Comparison of ENCODE assay signal across 20 cellular contexts in the genomic region with DNA sequence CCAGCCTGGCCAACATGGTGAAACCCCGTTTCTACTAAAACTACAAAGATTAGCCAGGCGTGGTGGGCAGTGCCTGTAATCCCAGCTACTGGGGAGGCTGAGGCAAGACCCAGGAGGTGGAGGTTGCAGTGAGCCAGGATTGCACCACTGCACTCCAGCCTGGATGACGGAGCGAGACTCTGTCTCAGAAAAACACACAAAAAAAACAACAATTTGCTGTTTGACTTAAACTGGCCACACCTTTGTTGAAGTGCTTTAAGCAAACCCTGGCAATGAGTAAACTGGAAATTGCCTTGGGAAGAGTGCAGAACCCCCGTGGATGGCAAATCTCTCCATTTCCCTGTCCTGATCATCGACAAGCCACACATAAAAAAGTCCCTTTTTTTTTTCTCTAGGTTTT.
"Had no signal": no experiment of that assay in that cellular context is flagged by ENCODE, and none has a peak within 500 bp of the region (broad histone marks: within the 10 kb centered on the region; RNA-seq: fewer than 3 reads in every experiment).

No MANE protein-coding gene starts in this region.

- H3K4me1 ChIP-seq: sigmoid colon had no signal

- H3K9me3 Mint-ChIP-seq: activated CD4-positive, alpha-beta memory T cell treated with anti-CD3 and anti-CD28 coated beads for 36 hours; activated naive CD4-positive, alpha-beta T cell treated with anti-CD3 and anti-CD28 coated beads, Interleukin-2, amount 50 U/mL, for 72 hours; activated T-helper 1 cell treated with anti-CD3 and anti-CD28 coated beads, Interleukin-12 subunit alpha, Interleukin-12 subunit beta, Interleukin-2, Interleukin-4 antibody, amounts not matched to agents 30 ng/mL and 10 ng/mL and 1 ng/mL, durations not matched to agents 14 hours and 24 hours and 36 hours; stimulated activated memory B cell treated with anti-CD40 and anti-IgM and Interleukin-4, amounts not matched to agents 10 μg/mL and 1 μg/mL and 100 μg/mL, for 72 hours had no signal

- H3K4me3 Mint-ChIP-seq: activated CD4-positive, alpha-beta memory T cell treated with anti-CD3 and anti-CD28 coated beads for 36 hours; activated T-helper 1 cell treated with anti-CD3 and anti-CD28 coated beads, Interleukin-12 subunit alpha, Interleukin-12 subunit beta, Interleukin-2, Interleukin-4 antibody, amounts not matched to agents 30 ng/mL and 10 ng/mL and 1 ng/mL, durations not matched to agents 14 hours and 24 hours and 36 hours; stimulated activated memory B cell treated with anti-CD40 and anti-IgM and Interleukin-4, amounts not matched to agents 10 μg/mL and 1 μg/mL and 100 μg/mL, for 72 hours had no signal

- H3K27ac ChIP-seq: cardiac muscle cell, ovary, sigmoid colon, spleen, testis, WERI-Rb-1 had no signal

- H3K4me3 ChIP-seq: cardiac muscle cell, ovary, sigmoid colon, spleen, testis had no signal

- H3K4me1 Mint-ChIP-seq: stimulated activated memory B cell treated with anti-CD40 and anti-IgM and Interleukin-4, amounts not matched to agents 10 μg/mL and 1 μg/mL and 100 μg/mL, for 72 hours had no signal

- DNase-seq: activated CD4-positive, alpha-beta memory T cell treated with anti-CD3 and anti-CD28 coated beads for 36 hours; activated gamma-delta T cell treated with Interleukin-2 at 50 U/mL for 16 hours; activated T-cell treated with anti-CD3 and anti-CD28 coated beads for 4 hours; dermis blood vessel endothelial cell; effector memory CD4-positive, alpha-beta T cell; foreskin fibroblast; hippocampal formation; mammary epithelial cell; ovary; sigmoid colon; spleen; stimulated activated CD4-positive, alpha-beta T cell treated with anti-CD3 and anti-CD28 coated beads, Interleukin-4, amount 100 ng/mL, for 4 hours; SW 1271; T-helper 2 cell; WERI-Rb-1 had no signal

- ATAC-seq: activated naive CD4-positive, alpha-beta T cell treated with anti-CD3 and anti-CD28 coated beads, Interleukin-2, amount 50 U/mL, for 72 hours; stimulated activated memory B cell treated with anti-CD40 and anti-IgM and Interleukin-4, amounts not matched to agents 10 μg/mL and 1 μg/mL and 100 μg/mL, for 72 hours had no signal

- H3K36me3 ChIP-seq: ovary, WERI-Rb-1 had no signal

- H3K27ac Mint-ChIP-seq: activated CD4-positive, alpha-beta memory T cell treated with anti-CD3 and anti-CD28 coated beads for 36 hours; activated naive CD4-positive, alpha-beta T cell treated with anti-CD3 and anti-CD28 coated beads, Interleukin-2, amount 50 U/mL, for 72 hours; activated T-helper 1 cell treated with anti-CD3 and anti-CD28 coated beads, Interleukin-12 subunit alpha, Interleukin-12 subunit beta, Interleukin-2, Interleukin-4 antibody, amounts not matched to agents 30 ng/mL and 10 ng/mL and 1 ng/mL, durations not matched to agents 14 hours and 24 hours and 36 hours; stimulated activated memory B cell treated with anti-CD40 and anti-IgM and Interleukin-4, amounts not matched to agents 10 μg/mL and 1 μg/mL and 100 μg/mL, for 72 hours had no signal

- H3K9me3 ChIP-seq: ovary, sigmoid colon, spleen, testis had no signal

- H3K36me3 Mint-ChIP-seq: activated CD4-positive, alpha-beta memory T cell treated with anti-CD3 and anti-CD28 coated beads for 36 hours; stimulated activated memory B cell treated with anti-CD40 and anti-IgM and Interleukin-4, amounts not matched to agents 10 μg/mL and 1 μg/mL and 100 μg/mL, for 72 hours had no signal

- H3K27me3 ChIP-seq: cardiac muscle cell, ovary, sigmoid colon, spleen, testis had no signal
